11 cellular contexts compared by ENCODE assay signal in the genomic region with DNA sequence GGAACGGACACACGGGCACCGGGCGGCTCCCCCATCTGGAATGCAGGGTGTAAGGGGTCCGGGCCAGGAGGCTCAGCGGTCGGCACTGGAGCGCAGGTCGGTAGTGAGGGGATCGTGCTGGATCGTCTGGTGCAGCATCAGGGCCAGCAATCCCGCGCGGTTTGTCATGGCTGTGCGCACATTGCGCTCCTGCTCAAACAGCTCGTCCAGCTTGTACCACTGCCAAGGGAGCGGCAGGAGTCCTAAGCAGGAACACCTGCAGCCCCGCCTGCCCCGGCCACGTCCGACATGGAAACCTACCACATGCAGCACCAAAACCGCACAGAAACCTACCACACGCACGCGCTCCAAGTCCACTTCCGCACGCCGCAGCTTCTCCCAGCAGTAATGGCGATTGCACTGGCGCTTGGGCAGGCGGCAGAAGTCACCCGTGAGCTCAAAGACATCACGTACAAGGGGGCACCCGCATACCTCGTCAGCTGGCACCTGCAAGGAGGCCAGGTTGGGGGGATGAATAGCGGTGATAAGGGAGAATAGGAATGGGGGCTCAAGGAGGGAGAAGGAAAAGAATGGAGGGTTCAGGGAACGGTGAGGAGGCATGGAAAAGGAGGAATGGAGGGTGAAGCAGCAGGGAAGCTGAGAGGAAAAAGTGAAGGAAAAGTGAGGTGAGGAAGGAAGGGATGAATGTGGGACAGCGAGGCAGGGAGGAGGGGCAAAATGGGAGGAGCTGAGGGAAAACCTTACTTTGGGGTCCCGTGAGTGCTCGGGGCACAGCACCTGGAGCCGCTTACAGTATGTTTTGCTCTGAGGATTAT. TPM values are rescaled to one million over a fixed set of nuclear protein-coding genes. Genes with fewer than 3 reads are reported as not detected.
DNase-seq lines count a peak whose midpoint lies in the region; ATAC-seq and TF ChIP-seq lines count a peak whose summit lies in the region.
"Had no signal": no experiment of that assay in that cellular context is flagged by ENCODE, and none has a peak within 500 bp of the region (broad histone marks: within the 10 kb centered on the region; RNA-seq: fewer than 3 reads in every experiment).

No MANE protein-coding gene starts in this region.

- no peaks in the 10 kb centered on the region for H3K27me3 Mint-ChIP-seq in activated naive CD4-positive, alpha-beta T cell treated with anti-CD3 and anti-CD28 coated beads, Interleukin-2, amount 10 ng/mL, durations not matched to agents 7 days and 5 days

- ATAC-seq in stimulated activated effector memory CD8-positive, alpha-beta T cell treated with anti-CD3 and anti-CD28 coated beads, Interleukin-12 subunit alpha, Interleukin-12 subunit beta, amount 100 ng/mL, for 72 hours, result no peak

- peak overlapping the region; percentile 91 for H3K27ac ChIP-seq in RWPE1

- peak overlapping the region; percentile 98 for H3K4me3 Mint-ChIP-seq in activated naive CD4-positive, alpha-beta T cell treated with anti-CD3 and anti-CD28 coated beads, Interleukin-2, amount 10 ng/mL, durations not matched to agents 7 days and 5 days
- peak overlapping the region; percentile 97 for H3K4me3 Mint-ChIP-seq in stimulated activated effector memory CD8-positive, alpha-beta T cell treated with anti-CD3 and anti-CD28 coated beads, Interleukin-12 subunit alpha, Interleukin-12 subunit beta, amount 100 ng/mL, for 72 hours

- H3K9me3 Mint-ChIP-seq in activated naive CD4-positive, alpha-beta T cell treated with anti-CD3 and anti-CD28 coated beads, Interleukin-2, amount 10 ng/mL, durations not matched to agents 7 days and 5 days, result no peaks in the 10 kb centered on the region
- H3K9me3 Mint-ChIP-seq in stimulated activated effector memory CD8-positive, alpha-beta T cell treated with anti-CD3 and anti-CD28 coated beads, Interleukin-12 subunit alpha, Interleukin-12 subunit beta, amount 100 ng/mL, for 72 hours, result no peaks in the 10 kb centered on the region

- peak overlapping the region; percentile 94 for H3K27ac Mint-ChIP-seq in activated naive CD4-positive, alpha-beta T cell treated with anti-CD3 and anti-CD28 coated beads, Interleukin-2, amount 10 ng/mL, durations not matched to agents 7 days and 5 days
- H3K27ac Mint-ChIP-seq in stimulated activated effector memory CD8-positive, alpha-beta T cell treated with anti-CD3 and anti-CD28 coated beads, Interleukin-12 subunit alpha, Interleukin-12 subunit beta, amount 100 ng/mL, for 72 hours, result peak overlapping the region; percentile 56

- peak overlapping the region; percentile 89 for H3K4me3 ChIP-seq in epithelial cell of proximal tubule (ENCODE audit: low read depth, low read length)

- H3K4me1 Mint-ChIP-seq in activated naive CD4-positive, alpha-beta T cell treated with anti-CD3 and anti-CD28 coated beads, Interleukin-2, amount 10 ng/mL, durations not matched to agents 7 days and 5 days, result peaks cover 74% of the 10 kb centered on the region
- peaks cover 88% of the 10 kb centered on the region for H3K4me1 Mint-ChIP-seq in stimulated activated effector memory CD8-positive, alpha-beta T cell treated with anti-CD3 and anti-CD28 coated beads, Interleukin-12 subunit alpha, Interleukin-12 subunit beta, amount 100 ng/mL, for 72 hours

- no peak for DNase-seq in activated naive CD4-positive, alpha-beta T cell treated with anti-CD3 and anti-CD28 coated beads, Interleukin-2, amount 10 ng/mL, durations not matched to agents 7 days and 5 days
- no peak for DNase-seq in activated naive CD4-positive, alpha-beta T cell treated with Interleukin-2 at 50 U/mL for 16 hours
- DNase-seq in RWPE1 (ENCODE audit: low spot score), result no peak
- no peak for DNase-seq in epithelial cell of proximal tubule (ENCODE audit: low read depth)
- peak in 1 of 2 donors; percentile 54 for DNase-seq in stimulated activated effector memory CD8-positive, alpha-beta T cell treated with anti-CD3 and anti-CD28 coated beads, Interleukin-12 subunit alpha, Interleukin-12 subunit beta, amount 100 ng/mL, for 72 hours (ENCODE audit: low spot score in 2 of 2)
- no peak for DNase-seq in NCI-H2029 treated with DMSO at 0.1 percent for 48 hours (lab: John Stamatoyannopoulos, UW)
- DNase-seq in GM13976 (ENCODE audit: low spot score), result no peak
- no peak for DNase-seq in SK-N-DZ (ENCODE audit: low spot score)
- DNase-seq: head of caudate nucleus, NCI-H1436 treated with DMSO at 0.1 percent for 48 hours, tibial artery had no signal

- CTCF ChIA-PET in activated naive CD4-positive, alpha-beta T cell treated with anti-CD3 and anti-CD28 coated beads, Interleukin-2, amount 10 ng/mL, durations not matched to agents 7 days and 5 days (lab: Charles Lee), result interaction anchor here (2.0 to 3.8 kb wide), 3 partner anchors 12 to 74 kb away, joined by 9 to 21 read pairs (median 15); partner anchors contain the start of gene CFAP53
- CTCF ChIA-PET in RWPE1 (lab: Yijun Ruan, JAX), result no interaction called here

- peaks cover 69% of the 10 kb centered on the region for H3K36me3 Mint-ChIP-seq in activated naive CD4-positive, alpha-beta T cell treated with anti-CD3 and anti-CD28 coated beads, Interleukin-2, amount 10 ng/mL, durations not matched to agents 7 days and 5 days
- H3K36me3 Mint-ChIP-seq in stimulated activated effector memory CD8-positive, alpha-beta T cell treated with anti-CD3 and anti-CD28 coated beads, Interleukin-12 subunit alpha, Interleukin-12 subunit beta, amount 100 ng/mL, for 72 hours, result peaks cover 98% of the 10 kb centered on the region

- in situ Hi-C loops in GM13976 (cut with MboI; ENCODE audit: low sequenced_read_pairs, unreplicated experiment), result loop anchor here (10.0 kb wide), 1 partner anchor 72 kb away; no protein-coding TSS in a partner anchor

- POLR2A ChIA-PET in RWPE1 (lab: Yijun Ruan, JAX; ENCODE audit: low non-redundant PET), result no interaction called here

- no peak for TF ChIP-seq CTCF in RWPE1 (conservative IDR thresholded peaks at IDR 0.05; ENCODE audit: low read depth)
- TF ChIP-seq CTCF in epithelial cell of proximal tubule (conservative IDR thresholded peaks at IDR 0.05; ENCODE audit: low read depth, low read length), result no peak
- TF ChIP-seq CTCF in GM13976 (IDR thresholded peaks at IDR 0.05; ENCODE audit: borderline replicate concordance, control extremely low read depth, extremely low read depth, insufficient read depth, missing control alignments), result no peak

RNA-seq across cellular contexts. Expression of gene MBD1, which starts 1.4 kb away (rescaled TPM):
- 56.5 and 70.2 TPM in 2 replicates for total RNA-seq in epithelial cell of proximal tubule
- 37.6 and 48.4 TPM in 2 replicates for polyA plus RNA-seq in SK-N-DZ (2014; cell fraction: cytosol; rRNA removed)
- 129 TPM in 2 replicates for polyA plus RNA-seq in SK-N-DZ (2014; cell fraction: nucleus; rRNA removed)

RNA-seq across cellular contexts. Expression of gene CXXC1, which starts 4.8 kb away (rescaled TPM):
- 35.8 and 50.9 TPM in 2 replicates for total RNA-seq in epithelial cell of proximal tubule
- polyA plus RNA-seq in SK-N-DZ (2014; cell fraction: cytosol; rRNA removed), result 47.0 and 69.6 TPM in 2 replicates
- 301 and 339 TPM in 2 replicates for polyA plus RNA-seq in SK-N-DZ (2014; cell fraction: nucleus; rRNA removed)

RNA-seq across cellular contexts. Expression of gene CFAP53, which starts 16.4 kb away (rescaled TPM):
- 0.22 and 0.69 TPM in 2 replicates for total RNA-seq in epithelial cell of proximal tubule
- 0.29 TPM in 1 of 2 replicates, not detected in the other for polyA plus RNA-seq in SK-N-DZ (2014; cell fraction: cytosol; rRNA removed)
- polyA plus RNA-seq in SK-N-DZ (2014; cell fraction: nucleus; rRNA removed), result not detected in 2 replicates
